ENCODE assay signal across 15 cellular contexts in the genomic region with DNA sequence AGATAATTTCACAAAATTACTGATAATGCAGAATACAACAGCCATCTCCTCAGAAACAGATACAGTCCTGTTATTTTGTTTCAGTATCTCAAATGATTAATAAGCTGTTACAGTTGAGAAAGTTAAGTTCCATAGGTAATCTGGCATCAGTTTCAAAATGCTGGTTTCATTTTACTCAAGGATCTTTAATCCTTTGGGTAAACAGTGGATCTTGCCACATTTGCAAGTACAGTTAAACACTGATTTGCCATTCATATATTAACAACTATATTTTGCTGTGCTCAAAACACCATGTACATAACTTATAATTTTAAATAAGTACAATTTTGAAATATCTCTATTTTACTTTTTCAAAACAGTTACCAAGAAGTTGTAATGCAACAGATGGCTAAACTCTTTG.
"Had no signal": no experiment of that assay in that cellular context is flagged by ENCODE, and none has a peak within 500 bp of the region (broad histone marks: within the 10 kb centered on the region; RNA-seq: fewer than 3 reads in every experiment).

No MANE protein-coding gene starts in this region.

- H3K36me3 ChIP-seq: prostate gland, spleen had no signal

- FAIRE-seq: endothelial cell of umbilical vein, frontal cortex had no signal

- H3K9me3 ChIP-seq: prostate gland, spleen had no signal

- DNase-seq: activated CD4-positive, alpha-beta memory T cell treated with anti-CD3 and anti-CD28 coated beads, Interleukin-2, amount 10 ng/mL, durations not matched to agents 7 days and 5 days; activated CD4-positive, alpha-beta T cell treated with anti-CD3 and anti-CD28 coated beads for 36 hours; activated gamma-delta T cell; activated T-cell treated with anti-CD3 and anti-CD28 coated beads, Interleukin-2, amount 50 U/mL, for 4 hours; amygdala; cortex of kidney; effector CD4-positive, alpha-beta T cell; head of caudate nucleus; immature natural killer cell; left cardiac atrium; spleen; T-helper 17 cell had no signal

- H3K4me1 ChIP-seq: prostate gland, spleen had no signal

- H3K27ac ChIP-seq: prostate gland, spleen had no signal

- H3K4me3 ChIP-seq: prostate gland, spleen had no signal

- H3K27me3 ChIP-seq: spleen had no signal
